Comparison of ENCODE assay signal across 14 cellular contexts in genomic region chr17:1945621-1946020, GRCh38.
"Had no signal": no experiment of that assay in that cellular context is flagged by ENCODE, and none has a peak within 500 bp of the region (broad histone marks: within the 10 kb centered on the region; RNA-seq: fewer than 3 reads in every experiment).

No MANE protein-coding gene starts in this region.

- H3K4me1 ChIP-seq: thyroid gland had no signal

- H3K9me3 ChIP-seq: thyroid gland had no signal

- ATAC-seq: left cardiac atrium; stimulated activated memory B cell treated with anti-CD40 and anti-IgM and Interleukin-4, amounts not matched to agents 10 μg/mL and 1 μg/mL and 100 μg/mL, for 72 hours had no signal

- DNase-seq: activated CD4-positive, alpha-beta T cell treated with anti-CD3 and anti-CD28 coated beads for 48 hours; activated CD8-positive, alpha-beta memory T cell treated with anti-CD3 and anti-CD28 coated beads for 24 hours; activated gamma-delta T cell treated with Interleukin-2 at 50 U/mL for 16 hours; activated naive CD8-positive, alpha-beta T cell treated with anti-CD3 and anti-CD28 coated beads for 36 hours; amygdala; dermis blood vessel endothelial cell; erythroblast; left cardiac atrium; retina; T1000; thyroid gland had no signal

- H3K36me3 Mint-ChIP-seq: activated naive CD8-positive, alpha-beta T cell treated with anti-CD3 and anti-CD28 coated beads for 36 hours; stimulated activated memory B cell treated with anti-CD40 and anti-IgM and Interleukin-4, amounts not matched to agents 10 μg/mL and 1 μg/mL and 100 μg/mL, for 72 hours had no signal

- H3K27me3 Mint-ChIP-seq: activated naive CD8-positive, alpha-beta T cell treated with anti-CD3 and anti-CD28 coated beads for 36 hours had no signal

- H3K4me3 ChIP-seq: lung, thyroid gland had no signal

- H3K27ac ChIP-seq: thyroid gland, VCaP had no signal

- H3K27me3 ChIP-seq: thyroid gland had no signal

- H3K9me3 Mint-ChIP-seq: activated naive CD8-positive, alpha-beta T cell treated with anti-CD3 and anti-CD28 coated beads for 36 hours had no signal

- H3K36me3 ChIP-seq: thyroid gland had no signal

- H3K4me3 Mint-ChIP-seq: activated naive CD8-positive, alpha-beta T cell treated with anti-CD3 and anti-CD28 coated beads for 36 hours; stimulated activated memory B cell treated with anti-CD40 and anti-IgM and Interleukin-4, amounts not matched to agents 10 μg/mL and 1 μg/mL and 100 μg/mL, for 72 hours had no signal

- H3K27ac Mint-ChIP-seq: activated naive CD8-positive, alpha-beta T cell treated with anti-CD3 and anti-CD28 coated beads for 36 hours; stimulated activated memory B cell treated with anti-CD40 and anti-IgM and Interleukin-4, amounts not matched to agents 10 μg/mL and 1 μg/mL and 100 μg/mL, for 72 hours had no signal

- H3K4me1 Mint-ChIP-seq: activated naive CD8-positive, alpha-beta T cell treated with anti-CD3 and anti-CD28 coated beads for 36 hours; stimulated activated memory B cell treated with anti-CD40 and anti-IgM and Interleukin-4, amounts not matched to agents 10 μg/mL and 1 μg/mL and 100 μg/mL, for 72 hours had no signal
